8 cellular contexts compared by ENCODE assay signal in genomic region chr16:87076950-87077749, GRCh38.
A peak's percentile ranks its signal among the peaks of the same experiment; 100 is the strongest.
DNase-seq lines count a peak whose midpoint lies in the region; ATAC-seq, FAIRE-seq and TF ChIP-seq lines count a peak whose summit lies in the region.

No MANE protein-coding gene starts in this region.

- H3K36me3 Mint-ChIP-seq in astrocyte (ENCODE audit: low read depth, unreplicated experiment): no peaks in the 10 kb centered on the region

- DNase-seq in A172 (ENCODE audit: low spot score) (peak; percentile 68), GDM1 (lab: John Stamatoyannopoulos, UW) (peak; percentile 14), NCI-H69 (lab: John Stamatoyannopoulos, UW) (peak; percentile 20), astrocyte (ENCODE audit: low read depth) (peak; percentile 25), left lobe of liver (ENCODE audit: low spot score) (peak; percentile 56), thoracic aorta (ENCODE audit: low spot score) (no peak), OCI-M2 (lab: John Stamatoyannopoulos, UW; ENCODE audit: unreplicated experiment) (no peak)

- peaks cover 8% of the 10 kb centered on the region for H3K9me3 ChIP-seq in astrocyte (ENCODE audit: insufficient read depth, low read depth, low read length)
- H3K9me3 ChIP-seq in thoracic aorta: peaks cover 8% of the 10 kb centered on the region

- no peak overlapping the region for H2AFZ ChIP-seq in astrocyte (ENCODE audit: low read depth, low read length)

- no peak overlapping the region for H3K27ac ChIP-seq in astrocyte (ENCODE audit: low read depth, low read length)
- H3K27ac ChIP-seq in thoracic aorta: no peak overlapping the region

- FAIRE-seq in astrocyte (lab: Jason Lieb, UNC): no peak

- ATAC-seq in left lobe of liver (peak; percentile 87), thoracic aorta (ENCODE audit: insufficient number of reproducible peaks, low FRiP score, low read depth) (no peak), HG02610 (IDR thresholded peaks at IDR 0.05; ENCODE audit: unreplicated experiment) (no peak)

- no peak overlapping the region for H3K27ac Mint-ChIP-seq in astrocyte (ENCODE audit: unreplicated experiment)

- H3K27me3 ChIP-seq in astrocyte (ENCODE audit: insufficient read depth, low read length) (no peaks in the 10 kb centered on the region), thoracic aorta (replicated peaks; ENCODE audit: insufficient read depth) (no peaks in the 10 kb centered on the region)

- no peak overlapping the region for H3K4me3 ChIP-seq in astrocyte (ENCODE audit: insufficient read depth, low read depth, low read length)
- no peak overlapping the region for H3K4me3 ChIP-seq in thoracic aorta

- no peaks in the 10 kb centered on the region for H3K36me3 ChIP-seq in astrocyte (ENCODE audit: insufficient read depth, low read length)
- H3K36me3 ChIP-seq in thoracic aorta: no peaks in the 10 kb centered on the region

- no peak overlapping the region for H3K4me3 Mint-ChIP-seq in astrocyte (ENCODE audit: unreplicated experiment)

- TF ChIP-seq CTCF in astrocyte (IDR thresholded peaks at IDR 0.05; ENCODE audit: insufficient read depth, low read depth, low read length): peak; percentile 34
- peak; percentile 54 for TF ChIP-seq CTCF in thoracic aorta (IDR thresholded peaks at IDR 0.05)

- H3K9ac ChIP-seq in astrocyte (ENCODE audit: low read length): no peak overlapping the region

- no peaks in the 10 kb centered on the region for H3K4me1 ChIP-seq in astrocyte (ENCODE audit: insufficient read depth, low read length)
- no peaks in the 10 kb centered on the region for H3K4me1 ChIP-seq in thoracic aorta (ENCODE audit: control insufficient read depth in 1 of 2, low read depth in 2 of 2)

- H3K9me3 Mint-ChIP-seq in astrocyte (ENCODE audit: unreplicated experiment): peaks cover 15% of the 10 kb centered on the region

- no peaks in the 10 kb centered on the region for H3K79me2 ChIP-seq in astrocyte (ENCODE audit: insufficient read depth, low read length)

- no peaks in the 10 kb centered on the region for H3K4me1 Mint-ChIP-seq in astrocyte (ENCODE audit: low read depth, unreplicated experiment)

- H3K4me2 ChIP-seq in astrocyte (ENCODE audit: low read length): no peak overlapping the region

- H3K27me3 Mint-ChIP-seq in astrocyte (ENCODE audit: low read depth, unreplicated experiment): peaks cover 7% of the 10 kb centered on the region

- no peaks in the 10 kb centered on the region for H4K20me1 ChIP-seq in astrocyte (ENCODE audit: insufficient read depth, low read length)

Comparison
In these comparisons a context has a peak if more than half of its experiments do, and no peak if none do; other contexts are left out.
1. DNase-seq: peak in A172 (single experiment), GDM1 (single experiment), NCI-H69 (single experiment), astrocyte (single experiment) and left lobe of liver (single experiment); none in thoracic aorta (single experiment) and OCI-M2 (single experiment).